Comparison of ENCODE assay signal across 1 cellular context in genomic region chr16:728131-728889, GRCh38.
A peak's percentile ranks its signal among the peaks of the same experiment; 100 is the strongest.
TF ChIP-seq lines count a peak whose summit lies in the region.

No MANE protein-coding gene starts in this region.

TF ChIP-seq in K562, 482 proteins besides CTCF, POLR2A, EP300 and RAD21 (continues in another document):
- peak; percentile 54 for TF ChIP-seq SAP30 (IDR thresholded peaks at IDR 0.05; ENCODE audit: borderline replicate concordance, insufficient read depth, low read depth, low read length, poor library complexity, severe bottlenecking)
- TF ChIP-seq ZC3H4 (CRISPR knock-in tag; IDR thresholded peaks at IDR 0.05; ENCODE audit: borderline replicate concordance): 0 out of 2 replicates have a peak, but pooled peaks have one; percentile 22
- TF ChIP-seq ZNF639 (CRISPR knock-in tag; conservative IDR thresholded peaks at IDR 0.05 in 1 of 2, IDR thresholded peaks at IDR 0.05 in 1 of 2): 0 out of 4 replicates have a peak, but pooled peaks of 1 of the 2 experiments have one; percentile 39
- TF ChIP-seq ZNF311 (CRISPR knock-in tag; IDR thresholded peaks at IDR 0.05): no peak
- TF ChIP-seq ZNF143 (CRISPR knock-in tag; IDR thresholded peaks at IDR 0.05): no peak
- TF ChIP-seq SIN3A (IDR thresholded peaks at IDR 0.05; ENCODE audit: borderline replicate concordance in 2 of 2, control insufficient read depth in 1 of 2, low read depth in 2 of 2, low read length in 2 of 2): peak; percentile 58 to 88; a peak in 3 of 4 replicates
- no peak for TF ChIP-seq E2F1 (CRISPR knock-in tag; IDR thresholded peaks at IDR 0.05)
- no peak for TF ChIP-seq ZNF518B (CRISPR knock-in tag; IDR thresholded peaks at IDR 0.05)
- peak; percentile 28; the same call in 1 of the 2 replicates for TF ChIP-seq RBFOX2 (IDR thresholded peaks at IDR 0.05; ENCODE audit: low read depth, low read length)
- no peak for TF ChIP-seq XRCC3 (IDR thresholded peaks at IDR 0.05)
- TF ChIP-seq YBX1 (IDR thresholded peaks at IDR 0.05): no peak
- TF ChIP-seq POLR2H (tag; IDR thresholded peaks at IDR 0.05; ENCODE audit: low read depth): no peak
- no peak for TF ChIP-seq CHCHD3 (CRISPR knock-in tag; IDR thresholded peaks at IDR 0.05)
- TF ChIP-seq ZFP36 (IDR thresholded peaks at IDR 0.05; ENCODE audit: low read depth, low read length, partially characterized antibody): no peak
- TF ChIP-seq SMAD3 (CRISPR knock-in tag; conservative IDR thresholded peaks at IDR 0.05): no peak
- no peak for TF ChIP-seq ZNF175 (CRISPR knock-in tag; IDR thresholded peaks at IDR 0.05; ENCODE audit: low read depth)
- no peak for TF ChIP-seq ZNF644 (tag; IDR thresholded peaks at IDR 0.05; ENCODE audit: low read depth)
- TF ChIP-seq GTF2B (IDR thresholded peaks at IDR 0.05; ENCODE audit: extremely low read depth, insufficient read length): no peak
- TF ChIP-seq RFX7 (CRISPR knock-in tag; IDR thresholded peaks at IDR 0.05): no peak
- no peak for TF ChIP-seq ZBTB33 (CRISPR knock-in tag; IDR thresholded peaks at IDR 0.05)
- peak; percentile 35; the same call in 1 of the 2 replicates for TF ChIP-seq RB1 (IDR thresholded peaks at IDR 0.05; ENCODE audit: low read depth)
- no peak for TF ChIP-seq PHTF2 (CRISPR knock-in tag; IDR thresholded peaks at IDR 0.05)
- TF ChIP-seq ZNF511 (CRISPR knock-in tag; IDR thresholded peaks at IDR 0.05): 0 out of 2 replicates have a peak, but pooled peaks have one; percentile 18
- no peak for TF ChIP-seq HDAC6 (IDR thresholded peaks at IDR 0.05; ENCODE audit: low read depth, low read length)
- TF ChIP-seq TEAD1 (CRISPR knock-in tag; IDR thresholded peaks at IDR 0.05): no peak
- TF ChIP-seq TEAD4 (IDR thresholded peaks at IDR 0.05; ENCODE audit: low read length): no peak
- no peak for TF ChIP-seq TEAD4 (CRISPR knock-in tag; IDR thresholded peaks at IDR 0.05; ENCODE audit: borderline replicate concordance)
- no peak for TF ChIP-seq BACH1 (tag; IDR thresholded peaks at IDR 0.05)
- no peak for TF ChIP-seq THAP7 (CRISPR knock-in tag; IDR thresholded peaks at IDR 0.05)
- no peak for TF ChIP-seq ZNF717 (CRISPR knock-in tag; IDR thresholded peaks at IDR 0.05)
- TF ChIP-seq SMAD4 (CRISPR knock-in tag; conservative IDR thresholded peaks at IDR 0.05): no peak
- TF ChIP-seq HCFC1 (IDR thresholded peaks at IDR 0.05; ENCODE audit: low read depth, low read length): no peak
- TF ChIP-seq PCBP1 (IDR thresholded peaks at IDR 0.05; ENCODE audit: low read depth, low read length, poor library complexity, severe bottlenecking): peak; percentile 49
- TF ChIP-seq ZNF79 (CRISPR knock-in tag; IDR thresholded peaks at IDR 0.05; ENCODE audit: low read depth): no peak
- TF ChIP-seq POLR2AphosphoS5 (IDR thresholded peaks at IDR 0.05; ENCODE audit: control insufficient read depth, insufficient read depth, low read depth, low read length): 0 out of 2 replicates have a peak, but pooled peaks have one; percentile 4
- TF ChIP-seq ZNF212 (CRISPR knock-in tag; IDR thresholded peaks at IDR 0.05): no peak
- TF ChIP-seq MGA (IDR thresholded peaks at IDR 0.05): peak; percentile 25; the same call in 1 of the 2 replicates
- peak in 1 of 2 experiments; percentile 40; a peak in 2 of 4 replicates for TF ChIP-seq HDAC1 (IDR thresholded peaks at IDR 0.05)
- TF ChIP-seq TRIM28 (IDR thresholded peaks at IDR 0.05): no peak
- TF ChIP-seq SNRNP70 (optimal IDR thresholded peaks at IDR 0.05; ENCODE audit: low read depth, low read length): no peak
- no peak for TF ChIP-seq SRSF3 (IDR thresholded peaks at IDR 0.05; ENCODE audit: insufficient read depth, low read length)
- TF ChIP-seq NELFE (IDR thresholded peaks at IDR 0.05; ENCODE audit: insufficient read depth, insufficient read length): no peak
- no peak; the same call in 1 of the 2 replicates for TF ChIP-seq ZNF124 (CRISPR knock-in tag; IDR thresholded peaks at IDR 0.05)
